8 cellular contexts compared by ENCODE assay signal in genomic region chr15:45036812-45037781, GRCh38. TPM values are rescaled to one million over a fixed set of nuclear protein-coding genes. Genes with fewer than 3 reads are reported as not detected.
DNase-seq lines count a peak whose midpoint lies in the region; ATAC-seq lines count a peak whose summit lies in the region.
"Not testable (repeated sequence)": the region's sequence is repeated elsewhere in the genome, so short reads cannot be mapped to it uniquely, and the experiment has no call there.

No MANE protein-coding gene starts in this region.

- ATAC-seq in GM21825 (IDR thresholded peaks at IDR 0.05; ENCODE audit: unreplicated experiment) = peak; percentile 75

- H3K9me3 ChIP-seq in mucosa of rectum (ENCODE audit: control insufficient read depth in 2 of 2, low read length in 2 of 2) = not testable (repeated sequence)

- H3K27ac ChIP-seq in epithelial cell of prostate = not testable (repeated sequence)
- H3K27ac ChIP-seq in mucosa of rectum (ENCODE audit: low read depth in 2 of 2, low read length in 2 of 2) = peak overlapping the region in 1 of 2 donors; percentile 80

- not testable (repeated sequence) for H3K4me3 ChIP-seq in mucosa of rectum (ENCODE audit: low read length in 2 of 2)

- not testable (repeated sequence) for H3K36me3 ChIP-seq in mucosa of rectum (ENCODE audit: control insufficient read depth in 2 of 2, insufficient read depth in 2 of 2, low read length in 2 of 2)

- H3K9ac ChIP-seq in mucosa of rectum (ENCODE audit: low read depth in 1 of 2, low read length in 2 of 2) = peak overlapping the region; percentile 43 to 54

- H3K4me1 ChIP-seq in mucosa of rectum (ENCODE audit: control insufficient read depth in 2 of 2, insufficient read depth in 2 of 2, low read length in 2 of 2) = not testable (repeated sequence)

- DNase-seq in DMS114 treated with DMSO at 0.1 percent for 48 hours (lab: John Stamatoyannopoulos, UW; ENCODE audit: unreplicated experiment) (peak; percentile 9), M059J (ENCODE audit: low read depth) (peak; percentile 52), RKO (ENCODE audit: low spot score) (peak; percentile 58), activated T-cell treated with anti-CD3 and anti-CD28 coated beads for 48 hours (ENCODE audit: low read depth) (peak; percentile 59), epithelial cell of prostate (ENCODE audit: low read depth, low spot score) (peak; percentile 12)
- DNase-seq in stimulated activated CD8-positive, alpha-beta memory T cell treated with anti-CD3 and anti-CD28 coated beads, Interleukin-2, amount 100 ng/mL, for 48 hours (ENCODE audit: low read depth in 2 of 2) = peak; percentile 42 to 59

- not testable (repeated sequence) for H3K27me3 ChIP-seq in mucosa of rectum (ENCODE audit: control insufficient read depth in 2 of 2, insufficient read depth in 2 of 2, low read length in 2 of 2)

RNA-seq across cellular contexts. Expression of gene SORD, which starts 14.1 kb away (rescaled TPM):
- 11.1 and 22.0 TPM in 2 replicates for total RNA-seq in M059J (2014; rRNA removed; shearing (Covaris generic))

Comparison
In these comparisons a context has a peak if more than half of its experiments do, and no peak if none do; other contexts are left out.
1. DNase-seq: peak in every context shown above with its lines; median percentile 59 in activated T-cell treated with anti-CD3 and anti-CD28 coated beads for 48 hours; 58 in RKO; 52 in M059J; 50 in stimulated activated CD8-positive, alpha-beta memory T cell treated with anti-CD3 and anti-CD28 coated beads, Interleukin-2, amount 100 ng/mL, for 48 hours; 12 in epithelial cell of prostate; 9 in DMS114 treated with DMSO at 0.1 percent for 48 hours.